Comparison of ENCODE assay signal across 8 cellular contexts in the genomic region with DNA sequence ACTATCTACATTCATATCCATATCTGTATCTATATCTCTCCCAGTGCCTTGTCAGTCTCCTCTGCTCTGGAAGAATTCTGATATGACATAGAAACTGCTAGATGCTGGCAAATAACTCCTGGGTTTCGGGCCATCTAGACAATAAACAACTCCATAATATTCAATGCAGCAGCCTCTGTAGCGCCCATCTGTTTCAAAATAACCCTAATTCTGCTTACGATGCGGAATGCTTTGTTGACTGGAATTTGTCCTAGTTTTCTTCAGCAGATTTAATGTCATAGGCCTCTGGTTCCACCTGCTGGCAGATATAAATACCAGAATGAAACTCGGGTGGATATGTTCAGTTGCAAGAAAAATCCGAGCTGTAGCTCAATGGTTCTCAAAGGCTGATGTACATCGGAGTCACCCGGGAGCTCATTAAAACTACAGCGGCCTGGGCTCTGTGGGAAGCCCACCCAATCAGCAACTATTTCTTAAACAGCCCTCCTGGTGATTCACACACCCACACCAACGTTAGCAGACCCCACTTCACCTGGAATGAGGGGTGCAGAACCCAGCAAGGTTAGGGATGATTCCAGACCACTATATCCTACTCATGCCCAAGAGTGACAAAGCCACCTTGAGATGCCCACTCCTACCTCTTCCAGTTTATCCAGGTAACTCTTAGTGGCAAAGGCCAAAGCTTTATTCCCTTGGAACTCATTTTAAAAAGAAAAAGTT.
DNase-seq lines count a peak whose midpoint lies in the region; ATAC-seq and TF ChIP-seq lines count a peak whose summit lies in the region.

No MANE protein-coding gene starts in this region.

- POLR2A ChIA-PET in CD4-positive, alpha-beta memory T cell (lab: Charles Lee; ENCODE audit: partially characterized antibody): no interaction called here

- H3K27me3 Mint-ChIP-seq in CD4-positive, alpha-beta memory T cell: no peaks in the 10 kb centered on the region
- no peaks in the 10 kb centered on the region for H3K27me3 Mint-ChIP-seq in natural killer cell treated with Interleukin-12 subunit alpha and Interleukin-12 subunit beta and Interleukin-15 and Interleukin-18, amount 100 ng/mL, for 72 hours

- ATAC-seq in GM18909 (IDR thresholded peaks at IDR 0.05; ENCODE audit: poor library complexity, unreplicated experiment) (peak; percentile 44), HG03342 (IDR thresholded peaks at IDR 0.05; ENCODE audit: unreplicated experiment) (peak; percentile 33)
- ATAC-seq in natural killer cell treated with Interleukin-12 subunit alpha and Interleukin-12 subunit beta and Interleukin-15 and Interleukin-18, amount 100 ng/mL, for 72 hours: no peak

- H3K4me3 ChIP-seq in CD4-positive, alpha-beta memory T cell (ENCODE audit: low read length in 2 of 2): no peak overlapping the region
- no peak overlapping the region for H3K4me3 ChIP-seq in astrocyte of the cerebellum (ENCODE audit: low read depth, low read length)
- no peak overlapping the region for H3K4me3 ChIP-seq in skeletal muscle satellite cell (ENCODE audit: low read length)

- no peaks in the 10 kb centered on the region for H3K27me3 ChIP-seq in CD4-positive, alpha-beta memory T cell (ENCODE audit: insufficient read depth, low read length)
- H3K27me3 ChIP-seq in skeletal muscle satellite cell (ENCODE audit: control insufficient read depth, insufficient read depth, low read length): no peaks in the 10 kb centered on the region

- H3K4me1 ChIP-seq in CD4-positive, alpha-beta memory T cell (ENCODE audit: insufficient read depth, low read length): peaks cover 7% of the 10 kb centered on the region
- peaks cover 4% of the 10 kb centered on the region for H3K4me1 ChIP-seq in skeletal muscle satellite cell (ENCODE audit: control insufficient read depth, insufficient read depth, low read length)

- H3K27ac Mint-ChIP-seq in CD4-positive, alpha-beta memory T cell: no peak overlapping the region
- no peak overlapping the region for H3K27ac Mint-ChIP-seq in natural killer cell treated with Interleukin-12 subunit alpha and Interleukin-12 subunit beta and Interleukin-15 and Interleukin-18, amount 100 ng/mL, for 72 hours

- CTCF ChIA-PET in CD4-positive, alpha-beta memory T cell (lab: Charles Lee; ENCODE audit: partially characterized antibody): interaction anchor here (0.7 to 1.6 kb wide), 6 partner anchors 9 to 1320 kb away, joined by 3 to 5 read pairs (median 3); no protein-coding TSS in a partner anchor

- TF ChIP-seq CTCF in astrocyte of the cerebellum (IDR thresholded peaks at IDR 0.05; ENCODE audit: low read depth, low read length, missing control alignments): peak; percentile 62

- H3K4me3 Mint-ChIP-seq in CD4-positive, alpha-beta memory T cell: no peak overlapping the region
- H3K4me3 Mint-ChIP-seq in natural killer cell treated with Interleukin-12 subunit alpha and Interleukin-12 subunit beta and Interleukin-15 and Interleukin-18, amount 100 ng/mL, for 72 hours: no peak overlapping the region

- H3K27ac ChIP-seq in CD4-positive, alpha-beta memory T cell (ENCODE audit: low read depth, low read length): no peak overlapping the region

- H3K9ac ChIP-seq in skeletal muscle satellite cell (ENCODE audit: low read depth, low read length): no peak overlapping the region

- no peaks in the 10 kb centered on the region for H3K36me3 ChIP-seq in CD4-positive, alpha-beta memory T cell (ENCODE audit: insufficient read depth, low read length)
- no peaks in the 10 kb centered on the region for H3K36me3 ChIP-seq in skeletal muscle satellite cell (ENCODE audit: insufficient read depth, low read length)

- peaks cover 0 to 2% (median 0%) of the 10 kb centered on the region in 8 donors for H3K9me3 Mint-ChIP-seq in CD4-positive, alpha-beta memory T cell
- H3K9me3 Mint-ChIP-seq in natural killer cell treated with Interleukin-12 subunit alpha and Interleukin-12 subunit beta and Interleukin-15 and Interleukin-18, amount 100 ng/mL, for 72 hours: no peaks in the 10 kb centered on the region

- intact Hi-C loops in CD4-positive, alpha-beta memory T cell (cut with micrococcal nuclease): loop anchor here (2.0 to 10.0 kb wide), 3 partner anchors 181 to 1317 kb away; no protein-coding TSS in a partner anchor

- DNase-seq in CD4-positive, alpha-beta memory T cell: peak in 4 of 5 donors; percentile 3 to 23 (median 14)
- DNase-seq in NCI-H510A treated with DMSO at 0.1 percent for 48 hours (lab: John Stamatoyannopoulos, UW) (peak; percentile 70), astrocyte of the cerebellum (ENCODE audit: low read depth) (peak; percentile 82), hypothalamus (lab: John Stamatoyannopoulos, UW) (peak in 29 of 51 donors; percentile 5 to 84 (median 35))
- DNase-seq in natural killer cell treated with Interleukin-12 subunit alpha and Interleukin-12 subunit beta and Interleukin-15 and Interleukin-18, amount 100 ng/mL, for 72 hours (ENCODE audit: low spot score): no peak

- peaks cover 8 to 24% of the 10 kb centered on the region in 2 donors for H3K36me3 Mint-ChIP-seq in CD4-positive, alpha-beta memory T cell
- H3K36me3 Mint-ChIP-seq in natural killer cell treated with Interleukin-12 subunit alpha and Interleukin-12 subunit beta and Interleukin-15 and Interleukin-18, amount 100 ng/mL, for 72 hours: no peaks in the 10 kb centered on the region

- in situ Hi-C loops in astrocyte of the cerebellum (cut with HindIII; ENCODE audit: low sequenced_read_pairs): loop anchor here (25.0 kb wide), 2 partner anchors 173 to 1323 kb away; no protein-coding TSS in a partner anchor

- no peaks in the 10 kb centered on the region for H3K9me3 ChIP-seq in CD4-positive, alpha-beta memory T cell (ENCODE audit: control insufficient read depth in 1 of 2, low read length in 2 of 2)
- H3K9me3 ChIP-seq in skeletal muscle satellite cell (replicated peaks; ENCODE audit: low read length): no peaks in the 10 kb centered on the region

- H3K4me2 ChIP-seq in skeletal muscle satellite cell (ENCODE audit: low read length): peak overlapping the region; percentile 38

- peaks cover 14 to 23% (median 17%) of the 10 kb centered on the region in 4 donors for H3K4me1 Mint-ChIP-seq in CD4-positive, alpha-beta memory T cell
- H3K4me1 Mint-ChIP-seq in natural killer cell treated with Interleukin-12 subunit alpha and Interleukin-12 subunit beta and Interleukin-15 and Interleukin-18, amount 100 ng/mL, for 72 hours (ENCODE audit: low read depth in 2 of 2): peaks cover 0 to 6% of the 10 kb centered on the region in 2 donors

Comparison
In these comparisons a context has a peak if more than half of its experiments do, and no peak if none do; other contexts are left out.
1. ATAC-seq: peak in GM18909 (single experiment) and HG03342 (single experiment); none in natural killer cell treated with Interleukin-12 subunit alpha and Interleukin-12 subunit beta and Interleukin-15 and Interleukin-18, amount 100 ng/mL, for 72 hours (0 of 2).